In genomic region chr13:40389081-40389641, GRCh38 we compare ENCODE assay signal across 1 cellular context.
TF ChIP-seq lines count a peak whose summit lies in the region.

No MANE protein-coding gene starts in this region.

TF ChIP-seq in WTC11, 78 proteins besides CTCF, POLR2A, EP300 and RAD21 (continued from another document):
- TF ChIP-seq PRDM15 (CRISPR knock-in tag; IDR thresholded peaks at IDR 0.05): no peak
- no peak for TF ChIP-seq FOXP1 (CRISPR knock-in tag; IDR thresholded peaks at IDR 0.05; ENCODE audit: borderline replicate concordance)
- TF ChIP-seq NR3C1 (CRISPR knock-in tag; conservative IDR thresholded peaks at IDR 0.05; ENCODE audit: low read depth): no peak
- TF ChIP-seq IRF2 (CRISPR knock-in tag; IDR thresholded peaks at IDR 0.05; ENCODE audit: borderline replicate concordance, low read depth): no peak
TF ChIP-seq in WTC11: peak in this region for 0.
